Comparison of ENCODE assay signal across 13 cellular contexts in genomic region chr3:149442845-149443544, GRCh38. TPM values are rescaled to one million over a fixed set of nuclear protein-coding genes. Genes with fewer than 3 reads are reported as not detected.
DNase-seq lines count a peak whose midpoint lies in the region; ATAC-seq, FAIRE-seq and TF ChIP-seq lines count a peak whose summit lies in the region.
"Had no signal": no experiment of that assay in that cellular context is flagged by ENCODE, and none has a peak within 500 bp of the region (broad histone marks: within the 10 kb centered on the region; RNA-seq: fewer than 3 reads in every experiment).

No MANE protein-coding gene starts in this region.

- in situ Hi-C loops in GM12878 (cut with MboI): no loop called here

- TF ChIP-seq EP300 in GM12878 (IDR thresholded peaks at IDR 0.05; ENCODE audit: borderline replicate concordance in 1 of 2, control insufficient read depth in 1 of 2, low read depth in 2 of 2, low read length in 2 of 2): no peak; a peak in 1 of 4 replicates

- H3K27me3 ChIP-seq in GM12878 (replicated peaks in 1 of 2; ENCODE audit: control insufficient read depth in 2 of 2, insufficient read depth in 2 of 2, low read length in 1 of 2): no peaks in the 10 kb centered on the region; a peak in 1 of 4 replicates
- H3K27me3 ChIP-seq: testis had no signal

- SMC1A ChIA-PET in GM12878 (lab: Charles Lee; ENCODE audit: uncharacterized antibody, unreplicated experiment): interaction anchor here (0.6 to 2.0 kb wide), 12 partner anchors 15 to 215 kb away, joined by 3 to 14 read pairs (median 3); no protein-coding TSS in a partner anchor

- H3K27ac Mint-ChIP-seq in Calu3 (ENCODE audit: unreplicated experiment): peak overlapping the region; percentile 77
- no peak overlapping the region for H3K27ac Mint-ChIP-seq in nephron progenitor cell
- H3K27ac Mint-ChIP-seq: activated CD8-positive, alpha-beta T cell treated with anti-CD3 and anti-CD28 coated beads, Interleukin-2, amount 10 ng/mL, durations not matched to agents 7 days and 5 days had no signal

- no peaks in the 10 kb centered on the region for H3K36me3 ChIP-seq in GM12878 (ENCODE audit: control insufficient read depth in 2 of 2, insufficient read depth in 2 of 2, low read length in 1 of 2)

- no peak for FAIRE-seq in GM12878 (lab: Jason Lieb, UNC)
- FAIRE-seq: HTR-8/SVneo had no signal

- H3K9me3 ChIP-seq in GM12878 (replicated peaks; ENCODE audit: control insufficient read depth, insufficient read depth, low read length): no peaks in the 10 kb centered on the region
- H3K9me3 ChIP-seq: testis had no signal

- H2AFZ ChIP-seq in GM12878 (ENCODE audit: control insufficient read depth, low read depth, low read length): no peak overlapping the region

- CTCF ChIA-PET in Calu3 (lab: Charles Lee): interaction anchor here (1.0 kb wide), 1 partner anchor 42 kb away, joined by 8 read pairs; no protein-coding TSS in a partner anchor
- CTCF ChIA-PET in GM12878 (lab: Yijun Ruan, JAX): interaction anchor here (0.8 to 1.4 kb wide), 7 partner anchors 17 to 141 kb away, joined by 3 to 5 read pairs (median 4); no protein-coding TSS in a partner anchor

- TF ChIP-seq POLR2A in GM12878 (IDR thresholded peaks at IDR 0.05; ENCODE audit: low read depth, low read length): no peak

- H3K4me3 ChIP-seq in GM12878: no peak overlapping the region
- H3K4me3 ChIP-seq: testis had no signal

- BruUV-seq in Calu3 (replicated peaks; lab: Mats Ljungman, UMichigan): TSS peak; percentile 99
- BruUV-seq in GM12878 (replicated peaks; lab: Mats Ljungman, UMichigan): no TSS peak

- ATAC-seq in GM12878 (peak; percentile 84), GM21825 (IDR thresholded peaks at IDR 0.05; ENCODE audit: unreplicated experiment) (no peak)
- ATAC-seq: activated CD8-positive, alpha-beta T cell treated with anti-CD3 and anti-CD28 coated beads, Interleukin-2, amount 10 ng/mL, durations not matched to agents 7 days and 5 days had no signal

- peak; percentile 24 for DNase-seq in Calu3
- peak; percentile 44 for DNase-seq in LoVo (ENCODE audit: low spot score)
- DNase-seq in GM12878 (ENCODE audit: low read depth, low spot score): peak; percentile 35
- peak; percentile 71 for DNase-seq in myocyte (ENCODE audit: low read depth)
- DNase-seq in NCI-H1694 treated with DMSO at 0.1 percent for 48 hours (lab: John Stamatoyannopoulos, UW): no peak
- DNase-seq in nephron progenitor cell: no peak
- no peak for DNase-seq in stimulated activated CD4-positive, alpha-beta T cell treated with anti-CD3 and anti-CD28 coated beads, Interleukin-15, amount 100 ng/mL, for 24 hours
- DNase-seq: activated CD8-positive, alpha-beta T cell treated with anti-CD3 and anti-CD28 coated beads, Interleukin-2, amount 10 ng/mL, durations not matched to agents 7 days and 5 days; testis had no signal

- no peaks in the 10 kb centered on the region for H3K9me3 Mint-ChIP-seq in Calu3 (ENCODE audit: low read depth, unreplicated experiment)
- H3K9me3 Mint-ChIP-seq in nephron progenitor cell: peaks cover 13% of the 10 kb centered on the region
- H3K9me3 Mint-ChIP-seq: central memory CD8-positive, alpha-beta T cell had no signal

- H4K20me1 ChIP-seq in GM12878 (ENCODE audit: control insufficient read depth, insufficient read depth): no peaks in the 10 kb centered on the region

- H3K27me3 Mint-ChIP-seq in Calu3 (ENCODE audit: unreplicated experiment): no peaks in the 10 kb centered on the region
- no peaks in the 10 kb centered on the region for H3K27me3 Mint-ChIP-seq in nephron progenitor cell (ENCODE audit: low read depth, poor library complexity)

- RAD21 ChIA-PET in GM12878 (lab: Charles Lee; ENCODE audit: unreplicated experiment): interaction anchor here (0.8 to 1.9 kb wide), 5 partner anchors 25 to 217 kb away, joined by 3 to 7 read pairs (median 4); partner anchors contain the start of gene TM4SF4

- no peaks in the 10 kb centered on the region for H3K79me2 ChIP-seq in GM12878 (ENCODE audit: control insufficient read depth, insufficient read depth, low read length)

- H3K36me3 Mint-ChIP-seq in Calu3 (ENCODE audit: insufficient read depth, unreplicated experiment) (peaks cover 5% of the 10 kb centered on the region), nephron progenitor cell (ENCODE audit: low read depth) (no peaks in the 10 kb centered on the region)

- TF ChIP-seq CTCF in Calu3 (IDR thresholded peaks at IDR 0.05; ENCODE audit: unreplicated experiment) (no peak), GM12878 (IDR thresholded peaks at IDR 0.05 in 2 of 3, conservative IDR thresholded peaks at IDR 0.05 in 1 of 3; ENCODE audit: control insufficient read depth in 2 of 3, extremely low read depth in 1 of 3, insufficient read depth in 1 of 3, low read depth in 3 of 3, low read length in 3 of 3) (no peak), nephron progenitor cell (IDR thresholded peaks at IDR 0.05) (no peak)

- H3K4me1 ChIP-seq in GM12878 (ENCODE audit: control insufficient read depth, insufficient read depth, low read length): no peaks in the 10 kb centered on the region
- H3K4me1 ChIP-seq: testis had no signal

- intact Hi-C loops in Calu3 (cut with micrococcal nuclease; ENCODE audit: unreplicated experiment): loop anchor here (2.0 kb wide), 2 partner anchors 30 to 42 kb away; no protein-coding TSS in a partner anchor
- intact Hi-C loops in GM12878 (cut with micrococcal nuclease; ENCODE audit: unreplicated experiment): no loop called here

- whole genome bisulfite sequencing in GM12878 (ENCODE audit: insufficient coverage, insufficient replicate concordance, low lambda C conversion rate, missing lambda C conversion rate): 21% methylated on average over 4 of the region's 4 CpGs

- H3K4me3 Mint-ChIP-seq in Calu3 (ENCODE audit: low read depth, unreplicated experiment) (no peak overlapping the region), nephron progenitor cell (no peak overlapping the region)
- H3K4me3 Mint-ChIP-seq: activated CD8-positive, alpha-beta T cell treated with anti-CD3 and anti-CD28 coated beads, Interleukin-2, amount 10 ng/mL, durations not matched to agents 7 days and 5 days; central memory CD8-positive, alpha-beta T cell had no signal

- H3K9ac ChIP-seq in GM12878 (ENCODE audit: control insufficient read depth, insufficient read depth, low read length): no peak overlapping the region

- H3K27ac ChIP-seq in GM12878 (ENCODE audit: control insufficient read depth, insufficient read depth): no peak overlapping the region
- H3K27ac ChIP-seq: testis had no signal

- POLR2A ChIA-PET in GM12878 (lab: Charles Lee): interaction anchor here (1.4 kb wide), 1 partner anchor 24 kb away, joined by 5 read pairs; no protein-coding TSS in a partner anchor

- no peak overlapping the region for H3K4me2 ChIP-seq in GM12878 (ENCODE audit: control insufficient read depth, insufficient read depth)

- H3K4me1 Mint-ChIP-seq in Calu3 (ENCODE audit: low read depth, unreplicated experiment) (peaks cover 42% of the 10 kb centered on the region), nephron progenitor cell (no peaks in the 10 kb centered on the region)
- H3K4me1 Mint-ChIP-seq: central memory CD8-positive, alpha-beta T cell had no signal

- TF ChIP-seq RAD21 in GM12878 (IDR thresholded peaks at IDR 0.05; ENCODE audit: insufficient read depth, low read depth, low read length): no peak

TF ChIP-seq in GM12878, 131 proteins besides CTCF, POLR2A, EP300 and RAD21 (continues in another document):
- peak; percentile 79; the same call in 1 of the 2 replicates for TF ChIP-seq BACH1 (IDR thresholded peaks at IDR 0.05; ENCODE audit: borderline replicate concordance)
- peak; percentile 74 to 76; a peak in 3 of 4 replicates for TF ChIP-seq IKZF2 (IDR thresholded peaks at IDR 0.05)
- TF ChIP-seq RAD51 (IDR thresholded peaks at IDR 0.05): peak; percentile 70

RNA-seq across cellular contexts. Expression of gene TM4SF4, which starts 31.5 kb away (rescaled TPM):
- total RNA-seq in Calu3 (2022) (257 and 881 TPM in 2 replicates), GM12878 (2014; rRNA removed) (not detected in 2 replicates), GM12878 (2014; rRNA removed; fragmentation: Illumina TruSeq; extraction: Trizol) (not detected in 2 replicates), GM12878 (2021) (1.3 and 1.7 TPM in 2 replicates), myocyte (0.21 and 0.47 TPM in 2 replicates)
- not detected in 2 replicates for total RNA-seq in GM12878 (2013; cell fraction: nucleolus; rRNA removed)
- polyA plus RNA-seq in GM12878 (2011; ENCODE audit: low read depth): not detected
- polyA plus RNA-seq in GM12878 (2011; rRNA removed) (not detected in 2 replicates), GM12878 (2014; fragmentation: Illumina TruSeq; extraction: Trizol) (not detected in 2 replicates), GM12878 (2014; fragmentation: Nextera tagmentation; extraction: Ambion mirVana) (under 1 TPM in 1 of 2 experiments, not detected in 1; 0.06 TPM), GM12878 (2014; rRNA removed) (not detected in 2 replicates), GM12878 (2016; fragmentation: Nextera tagmentation; extraction: Ambion mirVana) (not detected)
- not detected in 2 replicates for polyA plus RNA-seq in GM12878 (2011; cell fraction: cytosol; rRNA removed)
- not detected in 2 replicates for polyA plus RNA-seq in GM12878 (2011; cell fraction: nucleus; rRNA removed)
- polyA plus RNA-seq in GM12878 (2012): not detected in 2 replicates
- polyA minus RNA-seq in GM12878 (2011; rRNA and poly(A)+ RNA removed): not detected in 2 replicates
- not detected in 2 replicates for polyA minus RNA-seq in GM12878 (2011; cell fraction: cytosol; rRNA and poly(A)+ RNA removed)
- not detected in 2 replicates for polyA minus RNA-seq in GM12878 (2011; cell fraction: nucleus; rRNA and poly(A)+ RNA removed)
- polyA plus RNA-seq in myocyte (2012): 0.49 TPM
- total RNA-seq: activated CD8-positive, alpha-beta T cell treated with anti-CD3 and anti-CD28 coated beads, Interleukin-2, amount 10 ng/mL, durations not matched to agents 7 days and 5 days; OCI-LY7 had no signal

Comparison
In these comparisons a context has a peak if more than half of its experiments do, and no peak if none do; other contexts are left out.
1. DNase-seq: peak in Calu3 (single experiment), LoVo (single experiment), GM12878 (single experiment) and myocyte (single experiment); none in NCI-H1694 treated with DMSO at 0.1 percent for 48 hours (single experiment), nephron progenitor cell (single experiment) and stimulated activated CD4-positive, alpha-beta T cell treated with anti-CD3 and anti-CD28 coated beads, Interleukin-15, amount 100 ng/mL, for 24 hours (single experiment).
2. RNA of gene TM4SF4, which starts 31.5 kb away (total RNA-seq): 257 to 881 TPM in Calu3; 0.21 to 0.47 TPM in myocyte and 1.3 to 1.7 TPM in GM12878; every median in the first group is over 10 times any median in the second.